In the genomic region with DNA sequence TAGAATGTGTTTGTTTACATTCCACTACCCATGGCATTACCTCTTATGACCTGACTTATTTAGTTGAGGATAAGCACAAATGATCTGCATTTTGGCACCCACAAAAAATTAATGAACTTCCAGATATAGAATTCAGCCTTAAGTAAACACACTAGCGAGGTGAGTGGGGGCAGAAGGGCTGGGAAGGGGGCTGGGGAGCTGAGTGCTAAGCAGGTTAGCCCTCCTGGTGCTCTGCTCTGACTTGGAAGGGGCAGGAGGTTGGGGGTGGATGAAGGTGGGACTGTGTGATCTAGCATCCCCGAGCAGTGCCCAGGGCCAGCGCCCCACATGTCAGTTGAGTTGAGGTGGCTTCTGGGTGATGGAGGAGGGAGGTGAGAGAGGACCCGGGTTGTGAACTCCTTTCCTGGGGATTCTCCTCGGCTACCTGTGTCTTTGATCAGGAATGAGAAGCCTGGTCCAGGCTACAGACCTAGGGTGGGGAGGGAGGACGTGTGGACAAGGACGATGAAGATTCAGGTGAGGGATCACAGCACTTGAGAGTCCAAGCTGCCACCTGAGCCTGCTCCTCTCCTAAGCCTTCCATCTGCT, we compare ENCODE assay signal across 17 cellular contexts.
"Had no signal": no experiment of that assay in that cellular context is flagged by ENCODE, and none has a peak within 500 bp of the region (broad histone marks: within the 10 kb centered on the region; RNA-seq: fewer than 3 reads in every experiment).

No MANE protein-coding gene starts in this region.

- H3K9me3 Mint-ChIP-seq: activated naive CD4-positive, alpha-beta T cell treated with anti-CD3 and anti-CD28 coated beads, Interleukin-2, amount 50 U/mL, for 24 hours; activated T-cell treated with anti-CD3 and anti-CD28 coated beads, Interleukin-2, amount 50 U/mL, for 24 hours; effector memory CD8-positive, alpha-beta T cell; immature natural killer cell had no signal

- H3K27me3 Mint-ChIP-seq: activated naive CD4-positive, alpha-beta T cell treated with anti-CD3 and anti-CD28 coated beads, Interleukin-2, amount 50 U/mL, for 24 hours had no signal

- H3K4me3 Mint-ChIP-seq: activated naive CD4-positive, alpha-beta T cell treated with anti-CD3 and anti-CD28 coated beads, Interleukin-2, amount 50 U/mL, for 24 hours; activated T-cell treated with anti-CD3 and anti-CD28 coated beads, Interleukin-2, amount 50 U/mL, for 24 hours; effector memory CD8-positive, alpha-beta T cell; immature natural killer cell; neural crest cell; stimulated activated memory B cell treated with anti-CD40 and anti-IgM and Interleukin-4, amounts not matched to agents 10 μg/mL and 1 μg/mL and 100 μg/mL, for 72 hours had no signal

- H3K4me1 Mint-ChIP-seq: activated naive CD4-positive, alpha-beta T cell treated with anti-CD3 and anti-CD28 coated beads, Interleukin-2, amount 50 U/mL, for 24 hours; immature natural killer cell; stimulated activated memory B cell treated with anti-CD40 and anti-IgM and Interleukin-4, amounts not matched to agents 10 μg/mL and 1 μg/mL and 100 μg/mL, for 72 hours had no signal

- ATAC-seq: body of pancreas; effector memory CD8-positive, alpha-beta T cell; gastrocnemius medialis; heart left ventricle; pancreas; stimulated activated memory B cell treated with anti-CD40 and anti-IgM and Interleukin-4, amounts not matched to agents 10 μg/mL and 1 μg/mL and 100 μg/mL, for 72 hours had no signal

- H3K27ac Mint-ChIP-seq: activated naive CD4-positive, alpha-beta T cell treated with anti-CD3 and anti-CD28 coated beads, Interleukin-2, amount 50 U/mL, for 24 hours; activated T-cell treated with anti-CD3 and anti-CD28 coated beads, Interleukin-2, amount 50 U/mL, for 24 hours; effector memory CD8-positive, alpha-beta T cell; immature natural killer cell; stimulated activated memory B cell treated with anti-CD40 and anti-IgM and Interleukin-4, amounts not matched to agents 10 μg/mL and 1 μg/mL and 100 μg/mL, for 72 hours had no signal

- DNase-seq: activated CD4-positive, CD25-positive, alpha-beta regulatory T cell treated with anti-CD3 and anti-CD28 coated beads, Interleukin-2, amount 50 U/mL, for 72 hours; activated effector memory CD4-positive, alpha-beta T cell treated with Interleukin-2 at 50 U/mL for 16 hours; activated T-cell treated with anti-CD3 and anti-CD28 coated beads, Interleukin-2, amount 50 U/mL, for 24 hours; amygdala; body of pancreas; central memory CD4-positive, alpha-beta T cell; effector memory CD8-positive, alpha-beta T cell; gastrocnemius medialis; immature natural killer cell; T-helper 1 cell; T1000; transverse colon had no signal

- H3K36me3 Mint-ChIP-seq: activated naive CD4-positive, alpha-beta T cell treated with anti-CD3 and anti-CD28 coated beads, Interleukin-2, amount 50 U/mL, for 24 hours; immature natural killer cell; stimulated activated memory B cell treated with anti-CD40 and anti-IgM and Interleukin-4, amounts not matched to agents 10 μg/mL and 1 μg/mL and 100 μg/mL, for 72 hours had no signal
